Comparison of ENCODE assay signal across 1 cellular context in the genomic region with DNA sequence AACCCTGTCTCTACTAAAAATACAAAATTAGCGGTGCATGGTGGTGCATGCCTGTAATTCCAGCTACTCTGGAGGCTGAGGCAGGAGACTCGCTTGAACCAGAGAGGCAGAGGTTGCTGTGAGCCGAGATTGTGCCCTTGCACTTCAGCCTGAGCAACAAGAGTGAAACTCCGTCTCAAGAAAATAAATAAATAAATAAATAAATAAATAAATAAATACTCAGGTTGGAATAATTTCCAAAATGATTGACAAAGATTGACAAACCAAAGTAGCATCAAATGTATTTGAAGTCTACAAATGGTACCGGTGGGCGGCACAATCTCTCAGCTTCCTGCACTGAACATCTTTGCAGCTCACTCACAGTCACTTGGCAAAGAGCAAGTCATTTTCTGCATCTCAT.
TF ChIP-seq lines count a peak whose summit lies in the region.

No MANE protein-coding gene starts in this region.

TF ChIP-seq in HEK293, 187 proteins besides CTCF, POLR2A, EP300 and RAD21 (continued from another document and continues in another):
- TF ChIP-seq, protein P1, sequence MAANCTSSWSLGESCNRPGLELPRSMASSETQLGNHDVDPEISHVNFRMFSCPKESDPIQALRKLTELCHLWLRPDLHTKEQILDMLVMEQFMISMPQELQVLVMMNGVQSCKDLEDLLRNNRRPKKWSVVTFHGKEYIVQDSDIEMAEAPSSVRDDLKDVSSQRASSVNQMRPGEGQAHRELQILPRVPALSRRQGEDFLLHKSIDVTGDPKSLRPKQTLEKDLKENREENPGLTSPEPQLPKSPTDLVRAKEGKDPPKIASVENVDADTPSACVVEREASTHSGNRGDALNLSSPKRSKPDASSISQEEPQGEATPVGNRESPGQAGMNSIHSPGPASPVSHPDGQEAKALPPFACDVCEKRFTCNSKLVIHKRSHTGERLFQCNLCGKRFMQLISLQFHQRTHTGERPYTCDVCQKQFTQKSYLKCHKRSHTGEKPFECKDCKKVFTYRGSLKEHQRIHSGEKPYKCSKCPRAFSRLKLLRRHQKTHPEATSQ (tag by site-specific recombination; IDR thresholded peaks at IDR 0.05): no peak
- TF ChIP-seq, protein P2, sequence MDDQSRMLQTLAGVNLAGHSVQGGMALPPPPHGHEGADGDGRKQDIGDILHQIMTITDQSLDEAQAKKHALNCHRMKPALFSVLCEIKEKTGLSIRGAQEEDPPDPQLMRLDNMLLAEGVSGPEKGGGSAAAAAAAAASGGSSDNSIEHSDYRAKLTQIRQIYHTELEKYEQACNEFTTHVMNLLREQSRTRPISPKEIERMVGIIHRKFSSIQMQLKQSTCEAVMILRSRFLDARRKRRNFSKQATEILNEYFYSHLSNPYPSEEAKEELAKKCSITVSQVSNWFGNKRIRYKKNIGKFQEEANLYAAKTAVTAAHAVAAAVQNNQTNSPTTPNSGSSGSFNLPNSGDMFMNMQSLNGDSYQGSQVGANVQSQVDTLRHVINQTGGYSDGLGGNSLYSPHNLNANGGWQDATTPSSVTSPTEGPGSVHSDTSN (CRISPR knock-in tag; IDR thresholded peaks at IDR 0.05): no peak
- TF ChIP-seq ZNF747 (tag by site-specific recombination; IDR thresholded peaks at IDR 0.05) (no peak), ZNF157 (tag by site-specific recombination; IDR thresholded peaks at IDR 0.05) (no peak), ZNF175 (tag by site-specific recombination; IDR thresholded peaks at IDR 0.05) (no peak), ZNF394 (tag by site-specific recombination; IDR thresholded peaks at IDR 0.05; ENCODE audit: borderline replicate concordance) (peak; percentile 75; the same call in 1 of the 2 replicates), GFI1B (tag by site-specific recombination; IDR thresholded peaks at IDR 0.05) (no peak), GLI4 (tag by site-specific recombination; IDR thresholded peaks at IDR 0.05) (no peak), ZNF146 (tag by site-specific recombination; IDR thresholded peaks at IDR 0.05) (no peak), ZBTB17 (tag by site-specific recombination; IDR thresholded peaks at IDR 0.05) (no peak), ZNF292 (tag by site-specific recombination; IDR thresholded peaks at IDR 0.05; ENCODE audit: borderline replicate concordance, low read depth) (0 out of 2 replicates have a peak, but pooled peaks have one; percentile 20), ZNF404 (tag by site-specific recombination; IDR thresholded peaks at IDR 0.05) (0 out of 2 replicates have a peak, but pooled peaks have one; percentile 15), ZNF610 (tag by site-specific recombination; IDR thresholded peaks at IDR 0.05; ENCODE audit: borderline replicate concordance) (no peak), PRDM1 (tag by site-specific recombination; IDR thresholded peaks at IDR 0.05) (no peak), ZNF544 (tag by site-specific recombination; IDR thresholded peaks at IDR 0.05) (no peak), ZNF530 (tag by site-specific recombination; IDR thresholded peaks at IDR 0.05; ENCODE audit: low read depth) (no peak), MZF1 (tag by site-specific recombination; IDR thresholded peaks at IDR 0.05; ENCODE audit: borderline replicate concordance) (no peak), ZIC2 (tag by site-specific recombination; IDR thresholded peaks at IDR 0.05) (no peak), ZNF549 (tag by site-specific recombination; IDR thresholded peaks at IDR 0.05) (no peak), ZNF654 (tag by site-specific recombination; IDR thresholded peaks at IDR 0.05; ENCODE audit: low read depth) (peak; percentile 21; the same call in 1 of the 2 replicates), ZNF843 (tag by site-specific recombination; IDR thresholded peaks at IDR 0.05) (no peak), ZNF211 (tag by site-specific recombination; IDR thresholded peaks at IDR 0.05; ENCODE audit: low read depth) (no peak), WT1 (tag by site-specific recombination; IDR thresholded peaks at IDR 0.05) (no peak), ZNF202 (tag by site-specific recombination; IDR thresholded peaks at IDR 0.05; ENCODE audit: borderline replicate concordance) (0 out of 2 replicates have a peak, but pooled peaks have one; percentile 46), TRIM28 (IDR thresholded peaks at IDR 0.05; ENCODE audit: borderline replicate concordance, low read length) (no peak), KLF9 (tag by site-specific recombination; IDR thresholded peaks at IDR 0.05; ENCODE audit: low read depth) (no peak), ZNF623 (tag by site-specific recombination; IDR thresholded peaks at IDR 0.05) (0 out of 2 replicates have a peak, but pooled peaks have one; percentile 42), ZNF140 (tag by site-specific recombination; IDR thresholded peaks at IDR 0.05) (peak; percentile 33; the same call in 1 of the 2 replicates), ZNF664 (tag by site-specific recombination; IDR thresholded peaks at IDR 0.05) (no peak), ZNF433 (tag by site-specific recombination; IDR thresholded peaks at IDR 0.05; ENCODE audit: low read depth) (no peak), ZNF558 (tag by site-specific recombination; IDR thresholded peaks at IDR 0.05) (0 out of 2 replicates have a peak, but pooled peaks have one; percentile 18), ZNF48 (tag by site-specific recombination; IDR thresholded peaks at IDR 0.05) (no peak), ZNF354C (tag by site-specific recombination; IDR thresholded peaks at IDR 0.05; ENCODE audit: borderline replicate concordance, low read depth) (no peak), ZBTB21 (tag by site-specific recombination; IDR thresholded peaks at IDR 0.05) (no peak), ZNF16 (tag by site-specific recombination; IDR thresholded peaks at IDR 0.05; ENCODE audit: low read depth) (no peak), ZNF510 (tag by site-specific recombination; IDR thresholded peaks at IDR 0.05; ENCODE audit: insufficient replicate concordance) (no peak), ZNF239 (tag by site-specific recombination; IDR thresholded peaks at IDR 0.05) (no peak)
- TF ChIP-seq, protein P3, sequence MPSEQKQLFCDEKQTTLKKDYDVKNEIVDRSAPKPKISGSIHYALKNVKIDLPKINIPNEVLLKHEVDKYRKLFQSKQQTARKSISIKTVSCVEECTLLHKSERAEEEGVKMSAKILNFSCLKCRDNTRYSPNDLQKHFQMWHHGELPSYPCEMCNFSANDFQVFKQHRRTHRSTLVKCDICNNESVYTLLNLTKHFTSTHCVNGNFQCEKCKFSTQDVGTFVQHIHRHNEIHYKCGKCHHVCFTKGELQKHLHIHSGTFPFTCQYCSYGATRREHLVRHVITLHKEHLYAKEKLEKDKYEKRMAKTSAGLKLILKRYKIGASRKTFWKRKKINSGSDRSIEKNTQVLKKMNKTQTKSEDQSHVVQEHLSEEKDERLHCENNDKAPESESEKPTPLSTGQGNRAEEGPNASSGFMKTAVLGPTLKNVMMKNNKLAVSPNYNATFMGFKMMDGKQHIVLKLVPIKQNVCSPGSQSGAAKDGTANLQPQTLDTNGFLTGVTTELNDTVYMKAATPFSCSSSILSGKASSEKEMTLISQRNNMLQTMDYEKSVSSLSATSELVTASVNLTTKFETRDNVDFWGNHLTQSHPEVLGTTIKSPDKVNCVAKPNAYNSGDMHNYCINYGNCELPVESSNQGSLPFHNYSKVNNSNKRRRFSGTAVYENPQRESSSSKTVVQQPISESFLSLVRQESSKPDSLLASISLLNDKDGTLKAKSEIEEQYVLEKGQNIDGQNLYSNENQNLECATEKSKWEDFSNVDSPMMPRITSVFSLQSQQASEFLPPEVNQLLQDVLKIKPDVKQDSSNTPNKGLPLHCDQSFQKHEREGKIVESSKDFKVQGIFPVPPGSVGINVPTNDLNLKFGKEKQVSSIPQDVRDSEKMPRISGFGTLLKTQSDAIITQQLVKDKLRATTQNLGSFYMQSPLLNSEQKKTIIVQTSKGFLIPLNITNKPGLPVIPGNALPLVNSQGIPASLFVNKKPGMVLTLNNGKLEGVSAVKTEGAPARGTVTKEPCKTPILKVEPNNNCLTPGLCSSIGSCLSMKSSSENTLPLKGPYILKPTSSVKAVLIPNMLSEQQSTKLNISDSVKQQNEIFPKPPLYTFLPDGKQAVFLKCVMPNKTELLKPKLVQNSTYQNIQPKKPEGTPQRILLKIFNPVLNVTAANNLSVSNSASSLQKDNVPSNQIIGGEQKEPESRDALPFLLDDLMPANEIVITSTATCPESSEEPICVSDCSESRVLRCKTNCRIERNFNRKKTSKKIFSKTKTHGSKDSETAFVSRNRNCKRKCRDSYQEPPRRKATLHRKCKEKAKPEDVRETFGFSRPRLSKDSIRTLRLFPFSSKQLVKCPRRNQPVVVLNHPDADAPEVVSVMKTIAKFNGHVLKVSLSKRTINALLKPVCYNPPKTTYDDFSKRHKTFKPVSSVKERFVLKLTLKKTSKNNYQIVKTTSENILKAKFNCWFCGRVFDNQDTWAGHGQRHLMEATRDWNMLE (tag by site-specific recombination; conservative IDR thresholded peaks at IDR 0.05; ENCODE audit: low read depth): peak; percentile 69; the same call in 1 of the 2 replicates
- TF ChIP-seq, protein P4, sequence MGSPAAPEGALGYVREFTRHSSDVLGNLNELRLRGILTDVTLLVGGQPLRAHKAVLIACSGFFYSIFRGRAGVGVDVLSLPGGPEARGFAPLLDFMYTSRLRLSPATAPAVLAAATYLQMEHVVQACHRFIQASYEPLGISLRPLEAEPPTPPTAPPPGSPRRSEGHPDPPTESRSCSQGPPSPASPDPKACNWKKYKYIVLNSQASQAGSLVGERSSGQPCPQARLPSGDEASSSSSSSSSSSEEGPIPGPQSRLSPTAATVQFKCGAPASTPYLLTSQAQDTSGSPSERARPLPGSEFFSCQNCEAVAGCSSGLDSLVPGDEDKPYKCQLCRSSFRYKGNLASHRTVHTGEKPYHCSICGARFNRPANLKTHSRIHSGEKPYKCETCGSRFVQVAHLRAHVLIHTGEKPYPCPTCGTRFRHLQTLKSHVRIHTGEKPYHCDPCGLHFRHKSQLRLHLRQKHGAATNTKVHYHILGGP (tag by site-specific recombination; IDR thresholded peaks at IDR 0.05): no peak
- TF ChIP-seq, protein P5, sequence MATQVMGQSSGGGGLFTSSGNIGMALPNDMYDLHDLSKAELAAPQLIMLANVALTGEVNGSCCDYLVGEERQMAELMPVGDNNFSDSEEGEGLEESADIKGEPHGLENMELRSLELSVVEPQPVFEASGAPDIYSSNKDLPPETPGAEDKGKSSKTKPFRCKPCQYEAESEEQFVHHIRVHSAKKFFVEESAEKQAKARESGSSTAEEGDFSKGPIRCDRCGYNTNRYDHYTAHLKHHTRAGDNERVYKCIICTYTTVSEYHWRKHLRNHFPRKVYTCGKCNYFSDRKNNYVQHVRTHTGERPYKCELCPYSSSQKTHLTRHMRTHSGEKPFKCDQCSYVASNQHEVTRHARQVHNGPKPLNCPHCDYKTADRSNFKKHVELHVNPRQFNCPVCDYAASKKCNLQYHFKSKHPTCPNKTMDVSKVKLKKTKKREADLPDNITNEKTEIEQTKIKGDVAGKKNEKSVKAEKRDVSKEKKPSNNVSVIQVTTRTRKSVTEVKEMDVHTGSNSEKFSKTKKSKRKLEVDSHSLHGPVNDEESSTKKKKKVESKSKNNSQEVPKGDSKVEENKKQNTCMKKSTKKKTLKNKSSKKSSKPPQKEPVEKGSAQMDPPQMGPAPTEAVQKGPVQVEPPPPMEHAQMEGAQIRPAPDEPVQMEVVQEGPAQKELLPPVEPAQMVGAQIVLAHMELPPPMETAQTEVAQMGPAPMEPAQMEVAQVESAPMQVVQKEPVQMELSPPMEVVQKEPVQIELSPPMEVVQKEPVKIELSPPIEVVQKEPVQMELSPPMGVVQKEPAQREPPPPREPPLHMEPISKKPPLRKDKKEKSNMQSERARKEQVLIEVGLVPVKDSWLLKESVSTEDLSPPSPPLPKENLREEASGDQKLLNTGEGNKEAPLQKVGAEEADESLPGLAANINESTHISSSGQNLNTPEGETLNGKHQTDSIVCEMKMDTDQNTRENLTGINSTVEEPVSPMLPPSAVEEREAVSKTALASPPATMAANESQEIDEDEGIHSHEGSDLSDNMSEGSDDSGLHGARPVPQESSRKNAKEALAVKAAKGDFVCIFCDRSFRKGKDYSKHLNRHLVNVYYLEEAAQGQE (tag by site-specific recombination; IDR thresholded peaks at IDR 0.05): 0 out of 2 replicates have a peak, but pooled peaks have one; percentile 17
- TF ChIP-seq, protein P6, sequence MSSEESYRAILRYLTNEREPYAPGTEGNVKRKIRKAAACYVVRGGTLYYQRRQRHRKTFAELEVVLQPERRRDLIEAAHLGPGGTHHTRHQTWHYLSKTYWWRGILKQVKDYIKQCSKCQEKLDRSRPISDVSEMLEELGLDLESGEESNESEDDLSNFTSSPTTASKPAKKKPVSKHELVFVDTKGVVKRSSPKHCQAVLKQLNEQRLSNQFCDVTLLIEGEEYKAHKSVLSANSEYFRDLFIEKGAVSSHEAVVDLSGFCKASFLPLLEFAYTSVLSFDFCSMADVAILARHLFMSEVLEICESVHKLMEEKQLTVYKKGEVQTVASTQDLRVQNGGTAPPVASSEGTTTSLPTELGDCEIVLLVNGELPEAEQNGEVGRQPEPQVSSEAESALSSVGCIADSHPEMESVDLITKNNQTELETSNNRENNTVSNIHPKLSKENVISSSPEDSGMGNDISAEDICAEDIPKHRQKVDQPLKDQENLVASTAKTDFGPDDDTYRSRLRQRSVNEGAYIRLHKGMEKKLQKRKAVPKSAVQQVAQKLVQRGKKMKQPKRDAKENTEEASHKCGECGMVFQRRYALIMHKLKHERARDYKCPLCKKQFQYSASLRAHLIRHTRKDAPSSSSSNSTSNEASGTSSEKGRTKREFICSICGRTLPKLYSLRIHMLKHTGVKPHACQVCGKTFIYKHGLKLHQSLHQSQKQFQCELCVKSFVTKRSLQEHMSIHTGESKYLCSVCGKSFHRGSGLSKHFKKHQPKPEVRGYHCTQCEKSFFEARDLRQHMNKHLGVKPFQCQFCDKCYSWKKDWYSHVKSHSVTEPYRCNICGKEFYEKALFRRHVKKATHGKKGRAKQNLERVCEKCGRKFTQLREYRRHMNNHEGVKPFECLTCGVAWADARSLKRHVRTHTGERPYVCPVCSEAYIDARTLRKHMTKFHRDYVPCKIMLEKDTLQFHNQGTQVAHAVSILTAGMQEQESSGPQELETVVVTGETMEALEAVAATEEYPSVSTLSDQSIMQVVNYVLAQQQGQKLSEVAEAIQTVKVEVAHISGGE (tag by site-specific recombination; conservative IDR thresholded peaks at IDR 0.05; ENCODE audit: low read depth): peak; percentile 57; the same call in 1 of the 2 replicates
- TF ChIP-seq, protein P7, sequence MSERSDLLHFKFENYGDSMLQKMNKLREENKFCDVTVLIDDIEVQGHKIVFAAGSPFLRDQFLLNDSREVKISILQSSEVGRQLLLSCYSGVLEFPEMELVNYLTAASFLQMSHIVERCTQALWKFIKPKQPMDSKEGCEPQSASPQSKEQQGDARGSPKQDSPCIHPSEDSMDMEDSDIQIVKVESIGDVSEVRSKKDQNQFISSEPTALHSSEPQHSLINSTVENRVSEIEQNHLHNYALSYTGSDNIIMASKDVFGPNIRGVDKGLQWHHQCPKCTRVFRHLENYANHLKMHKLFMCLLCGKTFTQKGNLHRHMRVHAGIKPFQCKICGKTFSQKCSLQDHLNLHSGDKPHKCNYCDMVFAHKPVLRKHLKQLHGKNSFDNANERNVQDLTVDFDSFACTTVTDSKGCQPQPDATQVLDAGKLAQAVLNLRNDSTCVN (tag by site-specific recombination; optimal IDR thresholded peaks at IDR 0.05): no peak
